19 cellular contexts compared by ENCODE assay signal in genomic region chr18:36294031-36294430, GRCh38. TPM values are rescaled to one million over a fixed set of nuclear protein-coding genes. Genes with fewer than 3 reads are reported as not detected.
"Had no signal": no experiment of that assay in that cellular context is flagged by ENCODE, and none has a peak within 500 bp of the region (broad histone marks: within the 10 kb centered on the region; RNA-seq: fewer than 3 reads in every experiment).

No MANE protein-coding gene starts in this region.

- H3K36me3 Mint-ChIP-seq: activated naive CD4-positive, alpha-beta T cell treated with anti-CD3 and anti-CD28 coated beads, Interleukin-2, amount 50 U/mL, for 72 hours; T-cell had no signal

- H3K27ac Mint-ChIP-seq: activated CD4-positive, alpha-beta memory T cell treated with anti-CD3 and anti-CD28 coated beads, Interleukin-2, amount 10 ng/mL, durations not matched to agents 7 days and 5 days; activated naive CD4-positive, alpha-beta T cell treated with anti-CD3 and anti-CD28 coated beads, Interleukin-2, amount 50 U/mL, for 72 hours; T-cell had no signal

- H3K4me1 Mint-ChIP-seq: activated CD4-positive, alpha-beta memory T cell treated with anti-CD3 and anti-CD28 coated beads, Interleukin-2, amount 10 ng/mL, durations not matched to agents 7 days and 5 days had no signal

- H3K9me3 Mint-ChIP-seq: activated CD4-positive, alpha-beta memory T cell treated with anti-CD3 and anti-CD28 coated beads, Interleukin-2, amount 10 ng/mL, durations not matched to agents 7 days and 5 days; activated naive CD4-positive, alpha-beta T cell treated with anti-CD3 and anti-CD28 coated beads, Interleukin-2, amount 50 U/mL, for 72 hours; T-cell had no signal

- H3K4me3 ChIP-seq: body of pancreas, colonic mucosa, esophagus squamous epithelium, lung, psoas muscle, right lobe of liver, suprapubic skin had no signal

- DNase-seq: activated CD4-positive, alpha-beta memory T cell treated with anti-CD3 and anti-CD28 coated beads, Interleukin-2, amount 10 ng/mL, durations not matched to agents 7 days and 5 days; activated gamma-delta T cell; activated T-cell treated with anti-CD3 and anti-CD28 coated beads, Interleukin-2, amount 50 U/mL, for 48 hours; amniotic stem cell; body of pancreas; central memory CD4-positive, alpha-beta T cell; colonic mucosa; esophagus squamous epithelium; head of caudate nucleus; midbrain; psoas muscle; right lobe of liver; stimulated activated naive CD8-positive, alpha-beta T cell treated with anti-CD3 and anti-CD28 coated beads, Interleukin-15, Interleukin-2, amounts not matched to agents 100 U/mL and 50 U/mL, for 24 hours; T-cell; trophoblast cell; WERI-Rb-1 had no signal

- H3K4me3 Mint-ChIP-seq: activated CD4-positive, alpha-beta memory T cell treated with anti-CD3 and anti-CD28 coated beads, Interleukin-2, amount 10 ng/mL, durations not matched to agents 7 days and 5 days; T-cell had no signal

- ATAC-seq: activated naive CD4-positive, alpha-beta T cell treated with anti-CD3 and anti-CD28 coated beads, Interleukin-2, amount 50 U/mL, for 72 hours; body of pancreas; psoas muscle; right lobe of liver; stimulated activated naive CD8-positive, alpha-beta T cell treated with anti-CD3 and anti-CD28 coated beads, Interleukin-15, Interleukin-2, amounts not matched to agents 100 U/mL and 50 U/mL, for 24 hours; T-cell had no signal

RNA-seq across cellular contexts. Expression of gene FHOD3, which starts 3.5 kb away (rescaled TPM):
- total RNA-seq: activated CD4-positive, alpha-beta memory T cell treated with anti-CD3 and anti-CD28 coated beads, Interleukin-2, amount 10 ng/mL, durations not matched to agents 7 days and 5 days; activated naive CD4-positive, alpha-beta T cell treated with anti-CD3 and anti-CD28 coated beads, Interleukin-2, amount 50 U/mL, for 72 hours had no signal
